23 cellular contexts compared by ENCODE assay signal in genomic region chr9:130339306-130339705, GRCh38.
DNase-seq lines count a peak whose midpoint lies in the region; ATAC-seq, FAIRE-seq and TF ChIP-seq lines count a peak whose summit lies in the region.
"Had no signal": no experiment of that assay in that cellular context is flagged by ENCODE, and none has a peak within 500 bp of the region (broad histone marks: within the 10 kb centered on the region; RNA-seq: fewer than 3 reads in every experiment).

No MANE protein-coding gene starts in this region.

- H3K9me3 Mint-ChIP-seq in naive thymus-derived CD8-positive, alpha-beta T cell: no peaks in the 10 kb centered on the region
- H3K9me3 Mint-ChIP-seq in T-cell: no peaks in the 10 kb centered on the region
- H3K9me3 Mint-ChIP-seq: CD4-positive, alpha-beta T cell; CD8-positive, alpha-beta T cell had no signal

- H3K27me3 ChIP-seq in HepG2 (ENCODE audit: control insufficient read depth in 1 of 2, insufficient read depth in 2 of 2, low read length in 2 of 2) (no peaks in the 10 kb centered on the region; a peak in 1 of 5 replicates), right lobe of liver (no peaks in the 10 kb centered on the region), K562 (ENCODE audit: control insufficient read depth in 2 of 2, insufficient read depth in 2 of 2, low read length in 2 of 2) (peaks cover 0 to 13% of the 10 kb centered on the region in 2 experiments; a peak in 1 of 5 replicates), tibial nerve (no peaks in the 10 kb centered on the region)
- H3K27me3 ChIP-seq: BLaER1 treated with 17β-estradiol and CSF1 and Interleukin-3, amounts not matched to agents 10 nM and 100 nM had no signal

- H3K36me3 ChIP-seq in HepG2 (replicated peaks in 1 of 2; ENCODE audit: control insufficient read depth in 1 of 2, insufficient read depth in 2 of 2, low read length in 2 of 2): no peaks in the 10 kb centered on the region
- no peaks in the 10 kb centered on the region for H3K36me3 ChIP-seq in right lobe of liver
- H3K36me3 ChIP-seq in HEK293 (ENCODE audit: control insufficient read depth in 2 of 2, insufficient read depth in 1 of 2, low read length in 2 of 2): no peaks in the 10 kb centered on the region
- H3K36me3 ChIP-seq in K562 (ENCODE audit: control insufficient read depth, insufficient read depth, low read length): no peaks in the 10 kb centered on the region
- H3K36me3 ChIP-seq in tibial nerve: no peaks in the 10 kb centered on the region
- H3K36me3 ChIP-seq: BLaER1 treated with 17β-estradiol and CSF1 and Interleukin-3, amounts not matched to agents 10 nM and 100 nM had no signal

- H3K79me2 ChIP-seq in HepG2 (ENCODE audit: insufficient read depth, low read length) (no peaks in the 10 kb centered on the region), K562 (ENCODE audit: control insufficient read depth, insufficient read depth, low read length) (no peaks in the 10 kb centered on the region)

- TF ChIP-seq EP300 in HepG2 (IDR thresholded peaks at IDR 0.05; ENCODE audit: low read depth in 2 of 2, low read length in 2 of 2) (no peak), HepG2 (CRISPR knock-in tag; IDR thresholded peaks at IDR 0.05; ENCODE audit: borderline replicate concordance) (no peak), K562 (IDR thresholded peaks at IDR 0.05; ENCODE audit: low read length) (no peak), tibial nerve (IDR thresholded peaks at IDR 0.05) (no peak)

- peaks cover 0 to 2% (median 0%) of the 10 kb centered on the region in 4 donors for H3K4me1 Mint-ChIP-seq in naive thymus-derived CD8-positive, alpha-beta T cell
- H3K4me1 Mint-ChIP-seq in T-cell: no peaks in the 10 kb centered on the region
- H3K4me1 Mint-ChIP-seq: B cell had no signal

- peaks cover under 1% of the 10 kb centered on the region for H3K9me1 ChIP-seq in K562 (ENCODE audit: control insufficient read depth, insufficient read depth, low read length)

- no peak overlapping the region for H3K4me3 Mint-ChIP-seq in naive thymus-derived CD8-positive, alpha-beta T cell
- H3K4me3 Mint-ChIP-seq in T-cell: no peak overlapping the region
- H3K4me3 Mint-ChIP-seq: B cell; CD4-positive, alpha-beta T cell; CD8-positive, alpha-beta T cell had no signal

- H3K27me3 Mint-ChIP-seq in naive thymus-derived CD8-positive, alpha-beta T cell: peaks cover 9 to 21% (median 12%) of the 10 kb centered on the region in 5 donors
- H3K27me3 Mint-ChIP-seq in T-cell: peaks cover 5 to 11% of the 10 kb centered on the region in 2 donors

- no peaks in the 10 kb centered on the region for H3K9me3 ChIP-seq in HepG2 (ENCODE audit: low read length)
- no peaks in the 10 kb centered on the region for H3K9me3 ChIP-seq in right lobe of liver
- H3K9me3 ChIP-seq in HEK293 (ENCODE audit: control insufficient read depth, insufficient read depth, low read depth, low read length): no peaks in the 10 kb centered on the region
- no peaks in the 10 kb centered on the region for H3K9me3 ChIP-seq in K562 (replicated peaks; ENCODE audit: control insufficient read depth, insufficient read depth, low read depth, low read length)
- no peaks in the 10 kb centered on the region for H3K9me3 ChIP-seq in tibial nerve
- H3K9me3 ChIP-seq: BLaER1 treated with 17β-estradiol and CSF1 and Interleukin-3, amounts not matched to agents 10 nM and 100 nM; Caco-2 had no signal

- H3K9ac ChIP-seq in HepG2 (ENCODE audit: insufficient read depth, low read depth, low read length): no peak overlapping the region
- H3K9ac ChIP-seq in K562 (ENCODE audit: insufficient read depth in 1 of 2, low read depth in 2 of 2, low read length in 2 of 2): no peak overlapping the region
- H3K9ac ChIP-seq: BLaER1 treated with 17β-estradiol and CSF1 and Interleukin-3, amounts not matched to agents 10 nM and 100 nM had no signal

- TF ChIP-seq CTCF in HepG2 (CRISPR knock-in tag; IDR thresholded peaks at IDR 0.05) (no peak), right lobe of liver (IDR thresholded peaks at IDR 0.05) (no peak), HEK293 (tag by site-specific recombination; IDR thresholded peaks at IDR 0.05) (no peak), K562 (IDR thresholded peaks at IDR 0.05 in 2 of 3, conservative IDR thresholded peaks at IDR 0.05 in 1 of 3; ENCODE audit: insufficient read depth in 2 of 3, low read depth in 1 of 3, low read length in 3 of 3) (no peak), tibial nerve (IDR thresholded peaks at IDR 0.05) (no peak)

- peak overlapping the region in 1 of 10 donors; percentile 29 for H3K27ac Mint-ChIP-seq in naive thymus-derived CD8-positive, alpha-beta T cell
- no peak overlapping the region for H3K27ac Mint-ChIP-seq in T-cell
- H3K27ac Mint-ChIP-seq: B cell; CD4-positive, alpha-beta T cell; CD8-positive, alpha-beta T cell had no signal

- no peaks in the 10 kb centered on the region for H3K36me3 Mint-ChIP-seq in naive thymus-derived CD8-positive, alpha-beta T cell
- no peaks in the 10 kb centered on the region for H3K36me3 Mint-ChIP-seq in T-cell
- H3K36me3 Mint-ChIP-seq: CD8-positive, alpha-beta T cell had no signal

- FAIRE-seq in HepG2 (lab: Jason Lieb, UNC): no peak
- no peak for FAIRE-seq in K562 (lab: Jason Lieb, UNC)
- FAIRE-seq: A204.1, D721Med, G401.6, GM12891, GM19239 had no signal

- H3K4me2 ChIP-seq in HepG2 (ENCODE audit: low read depth, low read length) (no peak overlapping the region), K562 (ENCODE audit: insufficient read depth, low read length) (no peak overlapping the region)

- H3K27ac ChIP-seq in HepG2 (ENCODE audit: extremely low read length, insufficient read depth, low read length) (no peak overlapping the region), right lobe of liver (no peak overlapping the region), HEK293 (ENCODE audit: extremely low read depth, low read depth, low read length) (no peak overlapping the region), K562 (ENCODE audit: extremely low read depth, low read depth, low read length) (no peak overlapping the region), tibial nerve (no peak overlapping the region)
- H3K27ac ChIP-seq: BLaER1 treated with 17β-estradiol and CSF1 and Interleukin-3, amounts not matched to agents 10 nM and 100 nM; C4-2B had no signal

- BruUV-seq in HepG2 (replicated peaks; lab: Mats Ljungman, UMichigan) (no TSS peak), K562 (replicated peaks; lab: Mats Ljungman, UMichigan) (no TSS peak)

- POLR2A ChIA-PET in HepG2 (lab: Yijun Ruan, JAX): no interaction called here
- POLR2A ChIA-PET in HEK293 (lab: Yijun Ruan, JAX): no interaction called here
- POLR2A ChIA-PET in K562 (lab: Yijun Ruan, JAX): interaction anchor here (0.6 kb wide), 1 partner anchor 613 kb away, joined by 4 read pairs; no protein-coding TSS in a partner anchor
- POLR2A ChIA-PET in naive thymus-derived CD8-positive, alpha-beta T cell (lab: Charles Lee): no interaction called here
- POLR2A ChIA-PET in T-cell (lab: Charles Lee): no interaction called here

- H3K4me1 ChIP-seq in HepG2 (ENCODE audit: insufficient read depth, low read length): no peaks in the 10 kb centered on the region
- no peaks in the 10 kb centered on the region for H3K4me1 ChIP-seq in right lobe of liver
- H3K4me1 ChIP-seq in HEK293 (ENCODE audit: control insufficient read depth, insufficient read depth, low read length): no peaks in the 10 kb centered on the region
- peaks cover 0 to 31% of the 10 kb centered on the region in 2 experiments; a peak in 2 of 5 replicates for H3K4me1 ChIP-seq in K562 (replicated peaks in 1 of 2; ENCODE audit: control insufficient read depth in 2 of 2, insufficient read depth in 2 of 2, low read length in 2 of 2)
- peaks cover 0 to 19% (median 0%) of the 10 kb centered on the region in 4 donors for H3K4me1 ChIP-seq in tibial nerve
- H3K4me1 ChIP-seq: Caco-2 had no signal

- intact Hi-C loops in HepG2 (cut with micrococcal nuclease; ENCODE audit: unreplicated experiment): no loop called here
- intact Hi-C loops in right lobe of liver (cut with DNase I): no loop called here
- intact Hi-C loops in K562 (cut with micrococcal nuclease): no loop called here

- no peak for ATAC-seq in HepG2
- no peak for ATAC-seq in right lobe of liver
- no peak for ATAC-seq in K562
- no peak for ATAC-seq in naive thymus-derived CD8-positive, alpha-beta T cell
- ATAC-seq in T-cell (replicated peaks in 1 of 4): no peak
- ATAC-seq: CD8-positive, alpha-beta T cell had no signal

- no peaks in the 10 kb centered on the region for H4K20me1 ChIP-seq in HepG2 (ENCODE audit: insufficient read depth, low read length)
- peaks cover 4% of the 10 kb centered on the region; the same call in 1 of the 2 replicates for H4K20me1 ChIP-seq in K562 (replicated peaks; ENCODE audit: control insufficient read depth, insufficient read depth, low read length)

- H2AFZ ChIP-seq in HepG2 (ENCODE audit: low read length) (no peak overlapping the region), K562 (ENCODE audit: low read depth, low read length) (no peak overlapping the region)

- no peak for TF ChIP-seq RAD21 in HepG2 (CRISPR knock-in tag; IDR thresholded peaks at IDR 0.05)
- no peak for TF ChIP-seq RAD21 in K562 (CRISPR knock-in tag; conservative IDR thresholded peaks at IDR 0.05 in 1 of 2, IDR thresholded peaks at IDR 0.05 in 1 of 2)

- in situ Hi-C loops in HepG2 (cut with HindIII; ENCODE audit: extremely low pct_ligation_motif_present, low pct_unique_long_range_greater_than_20kb) (no loop called here), K562 (cut with MboI) (loop anchor here (25.0 kb wide), 1 partner anchor 677 kb away; the partner anchor contains the start of gene PRRX2)

- 13% methylated on average over 3 of the region's 4 CpGs for WGBS in HepG2 (ENCODE audit: low lambda C conversion rate)
- WGBS in right lobe of liver (ENCODE audit: insufficient coverage, low coverage, low lambda C conversion rate, missing lambda C conversion rate): 25% methylated on average over 2 of the region's 4 CpGs
- 4% methylated on average over 4 of the region's 4 CpGs for WGBS in K562 (ENCODE audit: insufficient coverage, low coverage, missing lambda C conversion rate)
- WGBS in tibial nerve, 2 donors: 47 to 50% methylated on average over 3 to 4 of the region's 4 CpGs

- no peak for DNase-seq in HepG2 (ENCODE audit: low spot score)
- DNase-seq in right lobe of liver: no peak
- DNase-seq in K562 (ENCODE audit: extremely low read depth in 1 of 4, low spot score in 3 of 4): no peak
- no peak for DNase-seq in tibial nerve (ENCODE audit: low spot score in 2 of 2)
- no peak for DNase-seq in naive thymus-derived CD8-positive, alpha-beta T cell
- no peak for DNase-seq in T-cell
- DNase-seq: 8988T; AML-193; Caco-2; Calu3; CD4-positive, alpha-beta T cell; CD8-positive, alpha-beta T cell; DMS79 treated with DMSO at 0.1 percent for 48 hours; GF-D8 had no signal

- CTCF ChIA-PET in HepG2 (lab: Yijun Ruan, JAX; ENCODE audit: low intra/inter-chr PET ratio, low total read pairs): no interaction called here
- CTCF ChIA-PET in HEK293 (lab: Yijun Ruan, JAX): interaction anchor here (1.4 kb wide), 1 partner anchor 232 kb away, joined by 7 read pairs; no protein-coding TSS in a partner anchor
- CTCF ChIA-PET in K562 (lab: Yijun Ruan, JAX; ENCODE audit: low intra/inter-chr PET ratio): no interaction called here
- CTCF ChIA-PET in T-cell (lab: Charles Lee): no interaction called here

- TF ChIP-seq POLR2A in HepG2 (IDR thresholded peaks at IDR 0.05; ENCODE audit: insufficient read depth in 1 of 2, low read depth in 2 of 2, low read length in 2 of 2) (no peak), right lobe of liver (IDR thresholded peaks at IDR 0.05) (no peak), K562 (conservative IDR thresholded peaks at IDR 0.05) (no peak), tibial nerve (IDR thresholded peaks at IDR 0.05) (no peak)

- H3K4me3 ChIP-seq in HepG2 (replicated peaks in 1 of 3; ENCODE audit: insufficient read depth in 1 of 3, low read depth in 2 of 3, low read length in 3 of 3): no peak overlapping the region
- H3K4me3 ChIP-seq in right lobe of liver: no peak overlapping the region
- no peak overlapping the region for H3K4me3 ChIP-seq in HEK293 (ENCODE audit: low read depth, low read length)
- no peak overlapping the region for H3K4me3 ChIP-seq in K562
- H3K4me3 ChIP-seq in tibial nerve: no peak overlapping the region
- H3K4me3 ChIP-seq: BLaER1 treated with 17β-estradiol and CSF1 and Interleukin-3, amounts not matched to agents 10 nM and 100 nM had no signal

Comparison
In these comparisons a context has a peak if more than half of its experiments do, and no peak if none do; other contexts are left out.
1. Of the 241 proteins assayed by ChIP-seq in both HepG2 and K562: peak only in HepG2: none; only in K562: ADNP, HDAC2, KDM1A and ZFP36; in both: none; in neither: 237.